ENCODE assay signal across 8 cellular contexts in genomic region chr18:3297025-3297984, GRCh38. TPM values are rescaled to one million over a fixed set of nuclear protein-coding genes. Genes with fewer than 3 reads are reported as not detected.
DNase-seq lines count a peak whose midpoint lies in the region; ATAC-seq and TF ChIP-seq lines count a peak whose summit lies in the region.

No MANE protein-coding gene starts in this region.

- H3K4me3 ChIP-seq in esophagus (ENCODE audit: low read depth in 1 of 2, low read length in 2 of 2): peak overlapping the region; percentile 63 to 71
- peak overlapping the region; percentile 61 to 69 for H3K4me3 ChIP-seq in muscle layer of colon (ENCODE audit: low read depth in 1 of 2, low read length in 2 of 2)

- H3K4me1 ChIP-seq in esophagus (ENCODE audit: control insufficient read depth in 2 of 2, insufficient read depth in 2 of 2, low read length in 1 of 2) (peaks cover 0 to 4% of the 10 kb centered on the region in 2 donors), muscle layer of colon (ENCODE audit: insufficient read depth, low read length) (no peaks in the 10 kb centered on the region)

- H3K9ac ChIP-seq in muscle layer of colon (ENCODE audit: low read length): peak overlapping the region; percentile 28

- peak; percentile 85 for DNase-seq in Ammon's horn (ENCODE audit: low spot score)
- peak; percentile 88 for DNase-seq in NOMO-1 treated with dmso at 0.1 percent for 144 hours (lab: John Stamatoyannopoulos, UW; ENCODE audit: unreplicated experiment)
- peak; percentile 92 for DNase-seq in activated T-cell treated with anti-CD3 and anti-CD28 coated beads for 24 hours (ENCODE audit: low read depth)
- peak; percentile 95 for DNase-seq in stimulated activated CD8-positive, alpha-beta memory T cell treated with anti-CD3 and anti-CD28 coated beads, Interleukin-4, amount 100 ng/mL, for 48 hours

- TF ChIP-seq POLR2A in GM19099 (IDR thresholded peaks at IDR 0.05; ENCODE audit: extremely low read depth, insufficient read length, low read depth): peak; percentile 80

- no peaks in the 10 kb centered on the region for H3K36me3 ChIP-seq in esophagus (ENCODE audit: control insufficient read depth in 2 of 2, insufficient read depth in 2 of 2, low read length in 1 of 2)
- H3K36me3 ChIP-seq in muscle layer of colon (ENCODE audit: insufficient read depth, low read length): no peaks in the 10 kb centered on the region

- H3K9me3 ChIP-seq in esophagus (ENCODE audit: control insufficient read depth in 2 of 2, insufficient read depth in 1 of 2, low read depth in 1 of 2, low read length in 1 of 2) (no peaks in the 10 kb centered on the region), muscle layer of colon (ENCODE audit: low read length) (no peaks in the 10 kb centered on the region)

- H3K27ac ChIP-seq in esophagus (ENCODE audit: low read depth in 2 of 2, low read length in 1 of 2): peak overlapping the region; percentile 81 to 82
- H3K27ac ChIP-seq in muscle layer of colon (ENCODE audit: low read depth, low read length): peak overlapping the region; percentile 66

- WGBS in esophagus, 2 donors: 8 to 10% methylated on average over 18 of the region's 18 CpGs

- ATAC-seq in HG03354 (IDR thresholded peaks at IDR 0.05; ENCODE audit: poor library complexity, severe bottlenecking, unreplicated experiment): peak; percentile 99

- H3K27me3 ChIP-seq in esophagus (ENCODE audit: control insufficient read depth in 1 of 2, insufficient read depth in 2 of 2, low read length in 2 of 2) (no peaks in the 10 kb centered on the region), muscle layer of colon (ENCODE audit: control insufficient read depth in 1 of 2, insufficient read depth in 2 of 2, low read length in 2 of 2) (no peaks in the 10 kb centered on the region)

RNA-seq across cellular contexts. Expression of gene MYL12B, which starts 35.4 kb away (rescaled TPM):
- 100 to 1,000 TPM; 573 to 578 TPM for polyA plus RNA-seq in esophagus

RNA-seq across cellular contexts. Expression of gene MYL12A, which starts 49.7 kb away (rescaled TPM):
- polyA plus RNA-seq in esophagus: 100 to 1,000 TPM; 342 to 364 TPM

Comparison
In these comparisons a context has a peak if more than half of its experiments do, and no peak if none do; other contexts are left out.
1. Peak in every context shown above with its lines: DNase-seq, ATAC-seq, H3K4me3 ChIP-seq and H3K27ac ChIP-seq.